In genomic region chr5:76960004-76960625, GRCh38 we compare ENCODE assay signal across 9 cellular contexts. TPM values are rescaled to one million over a fixed set of nuclear protein-coding genes. Genes with fewer than 3 reads are reported as not detected.
DNase-seq lines count a peak whose midpoint lies in the region; ATAC-seq, FAIRE-seq and TF ChIP-seq lines count a peak whose summit lies in the region.
"Had no signal": no experiment of that assay in that cellular context is flagged by ENCODE, and none has a peak within 500 bp of the region (broad histone marks: within the 10 kb centered on the region; RNA-seq: fewer than 3 reads in every experiment).

No MANE protein-coding gene starts in this region.

- POLR2A ChIA-PET in A549 (lab: Yijun Ruan, JAX) (no interaction called here), PC-3 (lab: Charles Lee; ENCODE audit: unreplicated experiment) (no interaction called here)

- no peak overlapping the region for H3K9ac ChIP-seq in HUES48 (ENCODE audit: low read depth, low read length)
- H3K9ac ChIP-seq in PC-3 (ENCODE audit: low read length), result no peak overlapping the region

- FAIRE-seq in A549 (lab: Jason Lieb, UNC), result no peak

- no peaks in the 10 kb centered on the region for H3K79me2 ChIP-seq in PC-3 (ENCODE audit: low read length)

- no TSS peak for BruUV-seq in PC-3 (replicated peaks; lab: Mats Ljungman, UMichigan)

- no peaks in the 10 kb centered on the region for H3K36me3 ChIP-seq in HUES48 (ENCODE audit: control insufficient read depth, insufficient read depth, low read length)
- no peaks in the 10 kb centered on the region for H3K36me3 ChIP-seq in PC-3 (ENCODE audit: low read depth, low read length)

- TF ChIP-seq RAD21 in A549 (conservative IDR thresholded peaks at IDR 0.05 in 1 of 2, IDR thresholded peaks at IDR 0.05 in 1 of 2), result no peak

- H3K4me3 ChIP-seq in A549 (no peak overlapping the region), HUES48 (ENCODE audit: low read depth, low read length) (no peak overlapping the region), astrocyte of the cerebellum (ENCODE audit: low read depth, low read length) (no peak overlapping the region), PC-3 (ENCODE audit: low read length) (no peak overlapping the region)
- H3K4me3 ChIP-seq: lung had no signal

- intact Hi-C loops in PC-3 (cut with micrococcal nuclease), result no loop called here

- peaks cover 11% of the 10 kb centered on the region for H3K27me3 ChIP-seq in HUES48 (ENCODE audit: control insufficient read depth, insufficient read depth, low read length)
- no peaks in the 10 kb centered on the region; the same call in 1 of the 2 replicates for H3K27me3 ChIP-seq in PC-3 (ENCODE audit: low read length)

- ATAC-seq in A549, result peak; percentile 74 to 76
- ATAC-seq in GM19455 (IDR thresholded peaks at IDR 0.05; ENCODE audit: unreplicated experiment), result peak; percentile 88
- ATAC-seq in PC-3, result no peak

- TF ChIP-seq POLR2A in A549 (IDR thresholded peaks at IDR 0.05; ENCODE audit: low read length), result no peak

- H2AFZ ChIP-seq in PC-3 (ENCODE audit: low read length), result no peak overlapping the region

- H3F3A ChIP-seq in PC-3 (ENCODE audit: low read length, unreplicated experiment), result no peaks in the 10 kb centered on the region

- H3K4me2 ChIP-seq in A549 (no peak overlapping the region), PC-3 (ENCODE audit: low read length) (no peak overlapping the region)

- no peaks in the 10 kb centered on the region for H3K9me3 ChIP-seq in A549
- no peaks in the 10 kb centered on the region for H3K9me3 ChIP-seq in HUES48 (ENCODE audit: control insufficient read depth, insufficient read depth, low read length)
- H3K9me3 ChIP-seq in PC-3 (ENCODE audit: low read length), result no peaks in the 10 kb centered on the region

- no peak for TF ChIP-seq CTCF in A549 (IDR thresholded peaks at IDR 0.05)
- no peak for TF ChIP-seq CTCF in astrocyte of the cerebellum (IDR thresholded peaks at IDR 0.05; ENCODE audit: low read depth, low read length, missing control alignments)
- TF ChIP-seq CTCF in PC-3 (conservative IDR thresholded peaks at IDR 0.05; ENCODE audit: low read depth, low read length), result no peak

- H4K20me1 ChIP-seq in PC-3 (ENCODE audit: low read length), result no peaks in the 10 kb centered on the region

- CTCF ChIA-PET in A549 (lab: Yijun Ruan, JAX), result no interaction called here
- CTCF ChIA-PET in PC-3 (lab: Charles Lee), result interaction anchor here (0.6 kb wide), 1 partner anchor 9 kb away, joined by 3 read pairs; no protein-coding TSS in a partner anchor

- in situ Hi-C loops in astrocyte of the cerebellum (cut with HindIII; ENCODE audit: low sequenced_read_pairs), result no loop called here

- 62% methylated on average over 3 of the region's 3 CpGs for WGBS in A549 (ENCODE audit: missing lambda C conversion rate)

- TF ChIP-seq EP300 in A549 (IDR thresholded peaks at IDR 0.05), result no peak

- DNase-seq in A549 (ENCODE audit: low read depth in 1 of 2, low spot score in 1 of 2) (no peak), astrocyte of the cerebellum (ENCODE audit: low read depth) (peak; percentile 51), PC-3 (no peak), NCI-H524 (lab: John Stamatoyannopoulos, UW) (no peak), cerebellar cortex (ENCODE audit: low spot score) (no peak), dedifferentiated amniotic fluid mesenchymal stem cell (ENCODE audit: extremely low spot score) (no peak)

- H3K9me2 ChIP-seq in PC-3 (replicated peaks; ENCODE audit: low read length), result no peaks in the 10 kb centered on the region

- H3K4me1 ChIP-seq in A549 (no peaks in the 10 kb centered on the region), HUES48 (ENCODE audit: control insufficient read depth, insufficient read depth, low read length) (peaks cover 16% of the 10 kb centered on the region; the same call in 1 of the 2 replicates), PC-3 (ENCODE audit: insufficient read depth, low read length) (no peaks in the 10 kb centered on the region)

- no peak overlapping the region for H3K27ac ChIP-seq in A549
- peak overlapping the region; percentile 4 for H3K27ac ChIP-seq in HUES48 (ENCODE audit: low read depth, low read length)
- H3K27ac ChIP-seq in PC-3 (ENCODE audit: low read length), result no peak overlapping the region

TF ChIP-seq in A549, 52 proteins besides CTCF, POLR2A, EP300 and RAD21:
- TF ChIP-seq RARB (CRISPR knock-in tag; IDR thresholded peaks at IDR 0.05) (no peak), RFX5 (IDR thresholded peaks at IDR 0.05) (no peak), NR3C1 (IDR thresholded peaks at IDR 0.05) (no peak), HOXB5 (CRISPR knock-in tag; IDR thresholded peaks at IDR 0.05) (no peak), NPAS2 (CRISPR knock-in tag; IDR thresholded peaks at IDR 0.05; ENCODE audit: borderline replicate concordance) (no peak), JUN (IDR thresholded peaks at IDR 0.05) (no peak), EHF (CRISPR knock-in tag; IDR thresholded peaks at IDR 0.05) (no peak), FOXS1 (CRISPR knock-in tag; IDR thresholded peaks at IDR 0.05) (no peak), CHD4 (IDR thresholded peaks at IDR 0.05; ENCODE audit: borderline replicate concordance) (no peak), SREBF2 (IDR thresholded peaks at IDR 0.05) (no peak), ESRRA (IDR thresholded peaks at IDR 0.05; ENCODE audit: borderline replicate concordance, low read length) (no peak)
- TF ChIP-seq, protein P1, sequence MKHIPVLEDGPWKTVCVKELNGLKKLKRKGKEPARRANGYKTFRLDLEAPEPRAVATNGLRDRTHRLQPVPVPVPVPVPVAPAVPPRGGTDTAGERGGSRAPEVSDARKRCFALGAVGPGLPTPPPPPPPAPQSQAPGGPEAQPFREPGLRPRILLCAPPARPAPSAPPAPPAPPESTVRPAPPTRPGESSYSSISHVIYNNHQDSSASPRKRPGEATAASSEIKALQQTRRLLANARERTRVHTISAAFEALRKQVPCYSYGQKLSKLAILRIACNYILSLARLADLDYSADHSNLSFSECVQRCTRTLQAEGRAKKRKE (CRISPR knock-in tag; IDR thresholded peaks at IDR 0.05; ENCODE audit: low read depth), result no peak
TF ChIP-seq in A549: peak in this region for 0.

RNA-seq across cellular contexts. Expression of gene CRHBP, which starts 7.3 kb away (rescaled TPM):
- not detected in 2 replicates for polyA plus RNA-seq in A549 (2011; rRNA removed)
- polyA plus RNA-seq in A549 (2012; cell fraction: cytosol; rRNA removed), result not detected in 2 replicates
- 0.04 TPM in 1 of 2 replicates, not detected in the other for polyA plus RNA-seq in A549 (2012; cell fraction: nucleus; rRNA removed)
- polyA plus RNA-seq in A549 (2017; fragmentation: RNase III; extraction: RNeasy Plus Mini Kit Qiagen cat#74134 plus additional on column Dnase treatment), result not detected in 3 replicates
- polyA minus RNA-seq in A549 (2011; rRNA and poly(A)+ RNA removed), result not detected in 2 replicates
- not detected in 2 replicates for total RNA-seq in PC-3 (2014; rRNA removed)
